ENCODE assay signal across 13 cellular contexts in the genomic region with DNA sequence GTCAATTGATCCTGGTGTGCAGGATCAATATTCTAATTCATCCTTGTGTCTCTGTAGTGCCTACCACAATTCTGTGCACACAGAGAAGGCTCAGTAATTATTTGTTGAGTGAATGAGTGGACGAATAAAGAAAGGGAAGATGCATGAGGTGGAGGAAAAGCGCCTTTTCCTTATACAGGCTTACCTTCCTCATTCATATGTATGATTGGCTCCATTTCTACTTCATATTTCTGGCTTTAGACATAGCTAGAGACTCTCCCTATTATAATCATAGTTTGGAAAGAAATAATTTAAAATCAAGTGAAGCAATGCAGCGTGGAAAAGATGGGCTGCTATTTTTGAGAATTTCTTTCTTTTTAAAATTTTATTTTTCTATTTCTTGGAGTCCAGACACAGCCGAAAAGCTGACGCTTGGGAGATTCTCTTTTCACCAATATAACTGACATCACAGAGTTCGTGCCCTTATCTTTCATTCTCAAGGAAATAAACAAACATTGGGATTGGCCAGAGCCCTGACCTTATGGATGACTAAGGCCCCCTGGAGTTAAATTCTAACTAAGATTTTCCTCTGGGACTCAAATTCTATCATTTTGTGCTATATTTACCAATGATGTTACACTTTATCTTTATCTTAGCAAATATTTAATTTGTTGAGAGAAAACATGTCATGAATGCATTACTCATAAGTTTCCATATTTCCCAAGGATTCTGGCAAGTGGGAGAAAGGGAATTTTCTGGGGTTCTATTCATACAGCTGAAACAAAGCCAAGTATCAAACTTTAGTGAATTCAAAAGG. TPM values are rescaled to one million over a fixed set of nuclear protein-coding genes. Genes with fewer than 3 reads are reported as not detected.
A peak's percentile ranks its signal among the peaks of the same experiment; 100 is the strongest.
DNase-seq lines count a peak whose midpoint lies in the region; ATAC-seq and TF ChIP-seq lines count a peak whose summit lies in the region.
"Had no signal": no experiment of that assay in that cellular context is flagged by ENCODE, and none has a peak within 500 bp of the region (broad histone marks: within the 10 kb centered on the region; RNA-seq: fewer than 3 reads in every experiment).

No MANE protein-coding gene starts in this region.

- intact Hi-C loops in heart right ventricle (cut with DNase I), result no loop called here
- intact Hi-C loops in cardiac septum (cut with DNase I), result no loop called here
- intact Hi-C loops in aorta (cut with DNase I), result no loop called here

- peak overlapping the region in 4 of 10 donors; percentile 44 to 62 (median 45) for H3K27ac ChIP-seq in heart right ventricle
- H3K27ac ChIP-seq in brain microvascular endothelial cell, result peak overlapping the region; percentile 82
- H3K27ac ChIP-seq in aorta (ENCODE audit: low read depth in 1 of 2, low read length in 2 of 2), result no peak overlapping the region

- H3K4me1 ChIP-seq in heart right ventricle (peaks cover 0 to 19% (median 2%) of the 10 kb centered on the region in 9 donors), aorta (ENCODE audit: control insufficient read depth in 1 of 2, insufficient read depth in 2 of 2, low read length in 2 of 2) (peaks cover 0 to 4% of the 10 kb centered on the region in 2 donors)

- in situ Hi-C loops in brain microvascular endothelial cell (cut with HindIII; ENCODE audit: low pct_ligation_motif_present, low sequenced_read_pairs), result no loop called here

- H3K27me3 ChIP-seq in heart right ventricle (no peaks in the 10 kb centered on the region), brain microvascular endothelial cell (replicated peaks) (no peaks in the 10 kb centered on the region), aorta (ENCODE audit: control insufficient read depth in 1 of 2, insufficient read depth in 2 of 2, low read length in 1 of 2) (no peaks in the 10 kb centered on the region), H7 (ENCODE audit: control insufficient read depth, insufficient read depth, low read length) (no peaks in the 10 kb centered on the region)

- TF ChIP-seq CTCF in heart right ventricle (IDR thresholded peaks at IDR 0.05) (no peak), brain microvascular endothelial cell (IDR thresholded peaks at IDR 0.05; ENCODE audit: low read depth, low read length, missing control alignments) (no peak)

- H3K4me3 ChIP-seq in heart right ventricle (no peak overlapping the region), brain microvascular endothelial cell (ENCODE audit: low read depth, low read length) (no peak overlapping the region), aorta (ENCODE audit: low read length in 2 of 2) (no peak overlapping the region), H7 (ENCODE audit: insufficient read depth, low read depth, low read length) (no peak overlapping the region)

- peaks cover 0 to 6% (median 0%) of the 10 kb centered on the region in 11 donors for H3K9me3 ChIP-seq in heart right ventricle
- H3K9me3 ChIP-seq in aorta (ENCODE audit: control insufficient read depth, low read length), result no peaks in the 10 kb centered on the region

- ATAC-seq in heart right ventricle, result peak in 6 of 8 donors; percentile 68 to 77 (median 70)
- ATAC-seq in aorta (ENCODE audit: low FRiP score), result peak; percentile 22
- no peak for ATAC-seq in GM18861 (IDR thresholded peaks at IDR 0.05; ENCODE audit: unreplicated experiment)
- no peak for ATAC-seq in GM21360 (IDR thresholded peaks at IDR 0.05; ENCODE audit: unreplicated experiment)

- DNase-seq in heart right ventricle (peak in 1 of 2 donors; percentile 6), cardiac septum (ENCODE audit: low spot score) (no peak), brain microvascular endothelial cell (peak; percentile 91), iris pigment epithelial cell (ENCODE audit: low read depth) (peak; percentile 93), aorta (no peak), H7 (no peak)
- DNase-seq: central memory CD4-positive, alpha-beta T cell; hypothalamus; NCI-H2081 treated with DMSO at 0.1 percent for 48 hours; nephron progenitor cell had no signal

- no peaks in the 10 kb centered on the region for H3K36me3 ChIP-seq in heart right ventricle
- H3K36me3 ChIP-seq in brain microvascular endothelial cell (replicated peaks), result no peaks in the 10 kb centered on the region
- no peaks in the 10 kb centered on the region for H3K36me3 ChIP-seq in aorta (ENCODE audit: control insufficient read depth in 1 of 2, insufficient read depth in 2 of 2, low read length in 1 of 2)
- H3K36me3 ChIP-seq in H7 (replicated peaks; ENCODE audit: control insufficient read depth, insufficient read depth, low read length), result no peaks in the 10 kb centered on the region

- WGBS in heart right ventricle, 2 donors, result 74 to 81% methylated on average over 6 of the region's 6 CpGs
- 63 to 64% methylated on average over 6 of the region's 6 CpGs for WGBS in aorta, 2 donors

RNA-seq across cellular contexts. Expression of a gene that starts 48.1 kb away (rescaled TPM):
- total RNA-seq in heart right ventricle (not detected), cardiac septum (not detected), aorta (not detected)
- polyA plus RNA-seq in heart right ventricle (not detected), aorta (not detected)
- total RNA-seq in H7 (2014; rRNA removed; shearing (Covaris generic)), result not detected in 2 replicates
- polyA plus RNA-seq: AG04450 had no signal

Comparison
In these comparisons a context has a peak if more than half of its experiments do, and no peak if none do; other contexts are left out.
1. ATAC-seq: peak in heart right ventricle (6 of 8) and aorta (single experiment); none in GM18861 (single experiment) and GM21360 (single experiment).
2. DNase-seq: peak in brain microvascular endothelial cell (single experiment) and iris pigment epithelial cell (single experiment); none in cardiac septum (single experiment), aorta (0 of 2) and H7 (single experiment).